ENCODE assay signal across 11 cellular contexts in the genomic region with DNA sequence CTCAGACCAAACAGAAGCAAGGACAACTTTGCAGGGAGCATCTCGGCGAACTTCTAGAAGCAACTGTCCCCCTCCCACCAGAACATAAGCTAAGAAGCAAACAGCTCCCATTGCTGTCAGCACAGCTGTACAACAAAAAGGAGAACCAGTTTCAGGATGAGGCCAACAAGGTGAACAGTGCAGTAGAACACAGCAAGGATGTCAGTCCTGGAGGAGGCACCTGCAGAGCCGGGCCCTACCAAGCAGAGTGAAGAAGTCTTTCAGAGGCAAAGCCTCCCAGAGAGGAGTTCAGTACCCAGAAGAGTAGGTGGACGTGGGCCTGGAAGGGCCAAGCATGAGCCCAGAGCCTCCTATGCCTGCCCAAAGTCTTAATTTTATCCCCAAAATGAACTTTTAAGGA. TPM values are rescaled to one million over a fixed set of nuclear protein-coding genes. Genes with fewer than 3 reads are reported as not detected.
DNase-seq lines count a peak whose midpoint lies in the region; ATAC-seq and TF ChIP-seq lines count a peak whose summit lies in the region.
"Had no signal": no experiment of that assay in that cellular context is flagged by ENCODE, and none has a peak within 500 bp of the region (broad histone marks: within the 10 kb centered on the region; RNA-seq: fewer than 3 reads in every experiment).

No MANE protein-coding gene starts in this region.

- DNase-seq in stimulated activated naive CD8-positive, alpha-beta T cell treated with anti-CD3 and anti-CD28 coated beads, Interleukin-15, Interleukin-2, amounts not matched to agents 100 U/mL and 50 U/mL, for 24 hours = no peak
- no peak for DNase-seq in T-helper 17 cell
- DNase-seq in vagina (ENCODE audit: extremely low spot score in 2 of 2) = no peak
- DNase-seq in islet precursor cell = no peak
- DNase-seq in SW 1271 (lab: John Stamatoyannopoulos, UW) = no peak
- DNase-seq: stimulated activated CD4-positive, alpha-beta T cell treated with anti-CD3 and anti-CD28 coated beads, Interleukin-2, amount 100 ng/mL, for 48 hours had no signal

- H3K27ac ChIP-seq in iPS-18a (ENCODE audit: low read length) = no peak overlapping the region
- no peak overlapping the region for H3K27ac ChIP-seq in vagina

- TF ChIP-seq POLR2A in vagina (IDR thresholded peaks at IDR 0.05) = no peak

- H3K9me3 ChIP-seq in T-helper 17 cell (ENCODE audit: control insufficient read depth, low read length, poor library complexity, severe bottlenecking) (no peaks in the 10 kb centered on the region), iPS-18a (ENCODE audit: control insufficient read depth, low read depth, low read length) (no peaks in the 10 kb centered on the region), vagina (no peaks in the 10 kb centered on the region)
- H3K9me3 ChIP-seq: gastroesophageal sphincter had no signal

- peak overlapping the region; percentile 70 for H3K4me3 ChIP-seq in iPS-18a (ENCODE audit: low read length)
- peak overlapping the region; percentile 94 to 100 for H3K4me3 ChIP-seq in vagina

- H3K36me3 Mint-ChIP-seq in stimulated activated naive CD8-positive, alpha-beta T cell treated with anti-CD3 and anti-CD28 coated beads, Interleukin-15, Interleukin-2, amounts not matched to agents 100 ng/mL and 50 ng/mL, for 24 hours (ENCODE audit: low read depth) = peaks cover 14% of the 10 kb centered on the region
- H3K36me3 Mint-ChIP-seq in T-helper 17 cell (ENCODE audit: low read depth) = peaks cover 6% of the 10 kb centered on the region

- H3K27me3 Mint-ChIP-seq in stimulated activated naive CD8-positive, alpha-beta T cell treated with anti-CD3 and anti-CD28 coated beads, Interleukin-15, Interleukin-2, amounts not matched to agents 100 ng/mL and 50 ng/mL, for 24 hours = no peaks in the 10 kb centered on the region
- no peaks in the 10 kb centered on the region for H3K27me3 Mint-ChIP-seq in T-helper 17 cell

- peak overlapping the region; percentile 35 for H3K9ac ChIP-seq in iPS-18a (ENCODE audit: low read length)

- peaks cover 53% of the 10 kb centered on the region for H3K4me1 Mint-ChIP-seq in stimulated activated naive CD8-positive, alpha-beta T cell treated with anti-CD3 and anti-CD28 coated beads, Interleukin-15, Interleukin-2, amounts not matched to agents 100 ng/mL and 50 ng/mL, for 24 hours (ENCODE audit: low read depth)
- H3K4me1 Mint-ChIP-seq in T-helper 17 cell = peaks cover 39% of the 10 kb centered on the region

- no peaks in the 10 kb centered on the region for H3K9me3 Mint-ChIP-seq in stimulated activated naive CD8-positive, alpha-beta T cell treated with anti-CD3 and anti-CD28 coated beads, Interleukin-15, Interleukin-2, amounts not matched to agents 100 ng/mL and 50 ng/mL, for 24 hours

- intact Hi-C loops in vagina (cut with DNase I) = no loop called here

- no peaks in the 10 kb centered on the region for H3K36me3 ChIP-seq in iPS-18a (ENCODE audit: control insufficient read depth, low read depth, low read length)
- H3K36me3 ChIP-seq in vagina = no peaks in the 10 kb centered on the region

- H3K4me1 ChIP-seq in iPS-18a (ENCODE audit: control insufficient read depth, low read depth, low read length) (peaks cover 4% of the 10 kb centered on the region), vagina (peaks cover 27% of the 10 kb centered on the region)

- peaks cover 10% of the 10 kb centered on the region for H3K27me3 ChIP-seq in iPS-18a (ENCODE audit: control insufficient read depth, insufficient read depth, low read length)
- no peaks in the 10 kb centered on the region for H3K27me3 ChIP-seq in vagina
- H3K27me3 ChIP-seq: gastroesophageal sphincter had no signal

- no peak for TF ChIP-seq CTCF in vagina (IDR thresholded peaks at IDR 0.05)

- no peak for ATAC-seq in stimulated activated naive CD8-positive, alpha-beta T cell treated with anti-CD3 and anti-CD28 coated beads, Interleukin-15, Interleukin-2, amounts not matched to agents 100 U/mL and 50 U/mL, for 24 hours
- ATAC-seq in T-helper 17 cell (no peak), HG03460 (IDR thresholded peaks at IDR 0.05; ENCODE audit: unreplicated experiment) (no peak)
- ATAC-seq: activated CD4-positive, CD25-positive, alpha-beta regulatory T cell treated with anti-CD3 and anti-CD28 coated beads, Interleukin-2, amount 50 U/mL, for 24 hours had no signal

- H3K27ac Mint-ChIP-seq in stimulated activated naive CD8-positive, alpha-beta T cell treated with anti-CD3 and anti-CD28 coated beads, Interleukin-15, Interleukin-2, amounts not matched to agents 100 ng/mL and 50 ng/mL, for 24 hours = peak overlapping the region; percentile 81
- peak overlapping the region; percentile 93 for H3K27ac Mint-ChIP-seq in T-helper 17 cell

- H3K4me3 Mint-ChIP-seq in stimulated activated naive CD8-positive, alpha-beta T cell treated with anti-CD3 and anti-CD28 coated beads, Interleukin-15, Interleukin-2, amounts not matched to agents 100 ng/mL and 50 ng/mL, for 24 hours = peak overlapping the region; percentile 95
- H3K4me3 Mint-ChIP-seq in T-helper 17 cell = peak overlapping the region; percentile 97

RNA-seq across cellular contexts. Expression of a gene that starts 1.0 kb away (rescaled TPM):
- total RNA-seq in T-helper 17 cell (100 to 1,000 TPM; 108 to 163 TPM), vagina (6.4 TPM)

RNA-seq across cellular contexts. Expression of a gene that starts 2.0 kb away (rescaled TPM):
- total RNA-seq in T-helper 17 cell = 10 to 100 TPM; 40.0 to 54.8 TPM
- 51.1 TPM for total RNA-seq in vagina

RNA-seq across cellular contexts. Expression of a gene that starts 40.2 kb away (rescaled TPM):
- total RNA-seq in T-helper 17 cell (under 1 TPM; 0.16 to 0.20 TPM), vagina (0.98 TPM)

RNA-seq across cellular contexts. Expression of a gene that starts 46.2 kb away (rescaled TPM):
- 10 to 100 TPM; 66.7 to 82.9 TPM for total RNA-seq in T-helper 17 cell
- total RNA-seq in vagina = 30.2 TPM

Comparison
In these comparisons a context has a peak if more than half of its experiments do, and no peak if none do; other contexts are left out.
1. RNA of a gene that starts 1.0 kb away (total RNA-seq): 108 to 163 TPM in T-helper 17 cell; 6.4 TPM in vagina (single experiment); every median in the first group is over 10 times any median in the second.